Comparison of ENCODE assay signal across 1 cellular context in genomic region chr2:190352668-190353536, GRCh38.
A peak's percentile ranks its signal among the peaks of the same experiment; 100 is the strongest.
TF ChIP-seq lines count a peak whose summit lies in the region.

No MANE protein-coding gene starts in this region.

TF ChIP-seq in HepG2, 621 proteins besides CTCF, POLR2A, EP300 and RAD21 (continued from another document and continues in another):
- 0 out of 2 replicates have a peak, but pooled peaks have one; percentile 55 for TF ChIP-seq ZBTB46 (CRISPR knock-in tag; IDR thresholded peaks at IDR 0.05; ENCODE audit: borderline replicate concordance)
- TF ChIP-seq, protein P1, sequence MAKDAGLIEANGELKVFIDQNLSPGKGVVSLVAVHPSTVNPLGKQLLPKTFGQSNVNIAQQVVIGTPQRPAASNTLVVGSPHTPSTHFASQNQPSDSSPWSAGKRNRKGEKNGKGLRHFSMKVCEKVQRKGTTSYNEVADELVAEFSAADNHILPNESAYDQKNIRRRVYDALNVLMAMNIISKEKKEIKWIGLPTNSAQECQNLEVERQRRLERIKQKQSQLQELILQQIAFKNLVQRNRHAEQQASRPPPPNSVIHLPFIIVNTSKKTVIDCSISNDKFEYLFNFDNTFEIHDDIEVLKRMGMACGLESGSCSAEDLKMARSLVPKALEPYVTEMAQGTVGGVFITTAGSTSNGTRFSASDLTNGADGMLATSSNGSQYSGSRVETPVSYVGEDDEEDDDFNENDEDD (CRISPR knock-in tag; IDR thresholded peaks at IDR 0.05; ENCODE audit: borderline replicate concordance) = 0 out of 2 replicates have a peak, but pooled peaks have one; percentile 31
- TF ChIP-seq ZNF264 (CRISPR knock-in tag; IDR thresholded peaks at IDR 0.05) = peak; percentile 80; the same call in 1 of the 2 replicates
- peak; percentile 28 for TF ChIP-seq YY1 (IDR thresholded peaks at IDR 0.05; ENCODE audit: insufficient read depth, insufficient replicate concordance, low read depth, low read length)
- TF ChIP-seq, protein P2, sequence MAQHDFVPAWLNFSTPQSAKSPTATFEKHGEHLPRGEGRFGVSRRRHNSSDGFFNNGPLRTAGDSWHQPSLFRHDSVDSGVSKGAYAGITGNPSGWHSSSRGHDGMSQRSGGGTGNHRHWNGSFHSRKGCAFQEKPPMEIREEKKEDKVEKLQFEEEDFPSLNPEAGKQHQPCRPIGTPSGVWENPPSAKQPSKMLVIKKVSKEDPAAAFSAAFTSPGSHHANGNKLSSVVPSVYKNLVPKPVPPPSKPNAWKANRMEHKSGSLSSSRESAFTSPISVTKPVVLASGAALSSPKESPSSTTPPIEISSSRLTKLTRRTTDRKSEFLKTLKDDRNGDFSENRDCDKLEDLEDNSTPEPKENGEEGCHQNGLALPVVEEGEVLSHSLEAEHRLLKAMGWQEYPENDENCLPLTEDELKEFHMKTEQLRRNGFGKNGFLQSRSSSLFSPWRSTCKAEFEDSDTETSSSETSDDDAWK (CRISPR knock-in tag; IDR thresholded peaks at IDR 0.05) = no peak
- TF ChIP-seq BRCA1 (CRISPR knock-in tag; IDR thresholded peaks at IDR 0.05) = no peak
- no peak for TF ChIP-seq TP53 (CRISPR knock-in tag; conservative IDR thresholded peaks at IDR 0.05)
- TF ChIP-seq TFDP2 (CRISPR knock-in tag; IDR thresholded peaks at IDR 0.05) = peak; percentile 57; the same call in 1 of the 2 replicates
- peak; percentile 77 for TF ChIP-seq TOPORS (CRISPR knock-in tag; IDR thresholded peaks at IDR 0.05)
- TF ChIP-seq SRSF4 (IDR thresholded peaks at IDR 0.05; ENCODE audit: low read depth, low read length, poor library complexity, severe bottlenecking) = no peak
- TF ChIP-seq ZNF619 (CRISPR knock-in tag; IDR thresholded peaks at IDR 0.05) = peak; percentile 98
- no peak for TF ChIP-seq CREBL2 (CRISPR knock-in tag; IDR thresholded peaks at IDR 0.05; ENCODE audit: borderline replicate concordance)
- peak; percentile 99 for TF ChIP-seq MED1 (CRISPR knock-in tag; IDR thresholded peaks at IDR 0.05)
- TF ChIP-seq NFKB2 (CRISPR knock-in tag; IDR thresholded peaks at IDR 0.05; ENCODE audit: borderline replicate concordance) = no peak
- TF ChIP-seq, protein P3, sequence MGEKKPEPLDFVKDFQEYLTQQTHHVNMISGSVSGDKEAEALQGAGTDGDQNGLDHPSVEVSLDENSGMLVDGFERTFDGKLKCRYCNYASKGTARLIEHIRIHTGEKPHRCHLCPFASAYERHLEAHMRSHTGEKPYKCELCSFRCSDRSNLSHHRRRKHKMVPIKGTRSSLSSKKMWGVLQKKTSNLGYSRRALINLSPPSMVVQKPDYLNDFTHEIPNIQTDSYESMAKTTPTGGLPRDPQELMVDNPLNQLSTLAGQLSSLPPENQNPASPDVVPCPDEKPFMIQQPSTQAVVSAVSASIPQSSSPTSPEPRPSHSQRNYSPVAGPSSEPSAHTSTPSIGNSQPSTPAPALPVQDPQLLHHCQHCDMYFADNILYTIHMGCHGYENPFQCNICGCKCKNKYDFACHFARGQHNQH (CRISPR knock-in tag; IDR thresholded peaks at IDR 0.05) = peak; percentile 98
- TF ChIP-seq, protein P4, sequence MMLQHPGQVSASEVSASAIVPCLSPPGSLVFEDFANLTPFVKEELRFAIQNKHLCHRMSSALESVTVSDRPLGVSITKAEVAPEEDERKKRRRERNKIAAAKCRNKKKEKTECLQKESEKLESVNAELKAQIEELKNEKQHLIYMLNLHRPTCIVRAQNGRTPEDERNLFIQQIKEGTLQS (CRISPR knock-in tag; IDR thresholded peaks at IDR 0.05) = peak; percentile 93
- TF ChIP-seq ZNF354B (CRISPR knock-in tag; IDR thresholded peaks at IDR 0.05) = peak; percentile 98
- peak; percentile 87; the same call in 1 of the 2 replicates for TF ChIP-seq RARG (CRISPR knock-in tag; IDR thresholded peaks at IDR 0.05; ENCODE audit: low read depth)
- TF ChIP-seq FOXP1 (IDR thresholded peaks at IDR 0.05) = peak; percentile 95
- TF ChIP-seq FOXP1 (CRISPR knock-in tag; IDR thresholded peaks at IDR 0.05) = peak; percentile 99
- no peak for TF ChIP-seq ZNF382 (CRISPR knock-in tag; IDR thresholded peaks at IDR 0.05; ENCODE audit: borderline replicate concordance)
- TF ChIP-seq ZNF263 (CRISPR knock-in tag; IDR thresholded peaks at IDR 0.05) = peak; percentile 97
- peak; percentile 59; the same call in 1 of the 2 replicates for TF ChIP-seq SMAD1 (CRISPR knock-in tag; IDR thresholded peaks at IDR 0.05; ENCODE audit: borderline replicate concordance, low read depth)
- TF ChIP-seq ZNF777 (CRISPR knock-in tag; IDR thresholded peaks at IDR 0.05) = no peak
- peak; percentile 83; the same call in 1 of the 2 replicates for TF ChIP-seq ZSCAN25 (CRISPR knock-in tag; IDR thresholded peaks at IDR 0.05)
- TF ChIP-seq JDP2 (CRISPR knock-in tag; IDR thresholded peaks at IDR 0.05; ENCODE audit: borderline replicate concordance) = no peak
- peak; percentile 90; the same call in 1 of the 2 replicates for TF ChIP-seq TOE1 (CRISPR knock-in tag; IDR thresholded peaks at IDR 0.05)
- TF ChIP-seq ZNF326 (CRISPR knock-in tag; IDR thresholded peaks at IDR 0.05; ENCODE audit: borderline replicate concordance) = no peak
- no peak for TF ChIP-seq DR1 (CRISPR knock-in tag; IDR thresholded peaks at IDR 0.05)
- TF ChIP-seq SSRP1 (CRISPR knock-in tag; IDR thresholded peaks at IDR 0.05) = peak; percentile 96; the same call in 1 of the 2 replicates
- TF ChIP-seq ZNF317 (CRISPR knock-in tag; IDR thresholded peaks at IDR 0.05) = peak; percentile 93
- TF ChIP-seq CHD2 (IDR thresholded peaks at IDR 0.05; ENCODE audit: low read depth, low read length) = no peak
- peak; percentile 98 for TF ChIP-seq ONECUT2 (CRISPR knock-in tag; IDR thresholded peaks at IDR 0.05)
- TF ChIP-seq HDAC2 (CRISPR knock-in tag; IDR thresholded peaks at IDR 0.05) = peak; percentile 98
- TF ChIP-seq, protein P5, sequence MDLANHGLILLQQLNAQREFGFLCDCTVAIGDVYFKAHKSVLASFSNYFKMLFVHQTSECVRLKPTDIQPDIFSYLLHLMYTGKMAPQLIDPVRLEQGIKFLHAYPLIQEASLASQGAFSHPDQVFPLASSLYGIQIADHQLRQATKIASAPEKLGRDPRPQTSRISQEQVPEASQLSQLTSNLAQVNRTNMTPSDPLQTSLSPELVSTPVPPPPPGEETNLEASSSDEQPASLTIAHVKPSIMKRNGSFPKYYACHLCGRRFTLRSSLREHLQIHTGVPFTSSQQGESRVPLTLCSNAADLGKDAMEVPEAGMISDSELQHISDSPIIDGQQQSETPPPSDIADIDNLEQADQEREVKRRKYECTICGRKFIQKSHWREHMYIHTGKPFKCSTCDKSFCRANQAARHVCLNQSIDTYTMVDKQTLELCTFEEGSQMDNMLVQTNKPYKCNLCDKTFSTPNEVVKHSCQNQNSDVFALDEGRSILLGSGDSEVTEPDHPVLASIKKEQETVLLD (CRISPR knock-in tag; IDR thresholded peaks at IDR 0.05; ENCODE audit: low read depth) = no peak
- peak; percentile 93; the same call in 1 of the 2 replicates for TF ChIP-seq ZNF747 (CRISPR knock-in tag; IDR thresholded peaks at IDR 0.05; ENCODE audit: borderline replicate concordance)
- no peak; the same call in 1 of the 2 replicates for TF ChIP-seq FOSL1 (CRISPR knock-in tag; IDR thresholded peaks at IDR 0.05; ENCODE audit: borderline replicate concordance)
- TF ChIP-seq MYNN (CRISPR knock-in tag; IDR thresholded peaks at IDR 0.05; ENCODE audit: low read depth) = peak; percentile 90
- peak; percentile 95; the same call in 1 of the 2 replicates for TF ChIP-seq DNMT3B (CRISPR knock-in tag; conservative IDR thresholded peaks at IDR 0.05)
- TF ChIP-seq RERE (CRISPR knock-in tag; IDR thresholded peaks at IDR 0.05; ENCODE audit: low read depth) = peak; percentile 99
- TF ChIP-seq THAP8 (CRISPR knock-in tag; IDR thresholded peaks at IDR 0.05; ENCODE audit: borderline replicate concordance) = no peak
- TF ChIP-seq MYC (CRISPR knock-in tag; IDR thresholded peaks at IDR 0.05; ENCODE audit: borderline replicate concordance) = peak; percentile 25; the same call in 1 of the 2 replicates
- TF ChIP-seq BRD4 (CRISPR knock-in tag; IDR thresholded peaks at IDR 0.05) = peak; percentile 41; the same call in 1 of the 2 replicates
- no peak for TF ChIP-seq ZBTB42 (CRISPR knock-in tag; IDR thresholded peaks at IDR 0.05)
- peak; percentile 100 for TF ChIP-seq DPF2 (CRISPR knock-in tag; IDR thresholded peaks at IDR 0.05; ENCODE audit: borderline replicate concordance, low read depth)
- peak; percentile 66; the same call in 1 of the 2 replicates for TF ChIP-seq NKX3-1 (CRISPR knock-in tag; IDR thresholded peaks at IDR 0.05)
- no peak for TF ChIP-seq NBN (conservative IDR thresholded peaks at IDR 0.05)
- TF ChIP-seq REL (CRISPR knock-in tag; conservative IDR thresholded peaks at IDR 0.05) = no peak
- TF ChIP-seq SP140L (CRISPR knock-in tag; IDR thresholded peaks at IDR 0.05; ENCODE audit: borderline replicate concordance) = peak; percentile 97; the same call in 1 of the 2 replicates
- TF ChIP-seq, protein P6, sequence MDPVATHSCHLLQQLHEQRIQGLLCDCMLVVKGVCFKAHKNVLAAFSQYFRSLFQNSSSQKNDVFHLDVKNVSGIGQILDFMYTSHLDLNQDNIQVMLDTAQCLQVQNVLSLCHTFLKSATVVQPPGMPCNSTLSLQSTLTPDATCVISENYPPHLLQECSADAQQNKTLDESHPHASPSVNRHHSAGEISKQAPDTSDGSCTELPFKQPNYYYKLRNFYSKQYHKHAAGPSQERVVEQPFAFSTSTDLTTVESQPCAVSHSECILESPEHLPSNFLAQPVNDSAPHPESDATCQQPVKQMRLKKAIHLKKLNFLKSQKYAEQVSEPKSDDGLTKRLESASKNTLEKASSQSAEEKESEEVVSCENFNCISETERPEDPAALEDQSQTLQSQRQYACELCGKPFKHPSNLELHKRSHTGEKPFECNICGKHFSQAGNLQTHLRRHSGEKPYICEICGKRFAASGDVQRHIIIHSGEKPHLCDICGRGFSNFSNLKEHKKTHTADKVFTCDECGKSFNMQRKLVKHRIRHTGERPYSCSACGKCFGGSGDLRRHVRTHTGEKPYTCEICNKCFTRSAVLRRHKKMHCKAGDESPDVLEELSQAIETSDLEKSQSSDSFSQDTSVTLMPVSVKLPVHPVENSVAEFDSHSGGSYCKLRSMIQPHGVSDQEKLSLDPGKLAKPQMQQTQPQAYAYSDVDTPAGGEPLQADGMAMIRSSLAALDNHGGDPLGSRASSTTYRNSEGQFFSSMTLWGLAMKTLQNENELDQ (CRISPR knock-in tag; IDR thresholded peaks at IDR 0.05; ENCODE audit: borderline replicate concordance) = no peak
- TF ChIP-seq ZNF343 (CRISPR knock-in tag; IDR thresholded peaks at IDR 0.05) = peak; percentile 87; the same call in 1 of the 2 replicates
- peak; percentile 88 for TF ChIP-seq CCDC6 (CRISPR knock-in tag; IDR thresholded peaks at IDR 0.05)
